ENCODE assay signal across 8 cellular contexts in genomic region chr3:198080521-198081384, GRCh38.
DNase-seq lines count a peak whose midpoint lies in the region; ATAC-seq, FAIRE-seq and TF ChIP-seq lines count a peak whose summit lies in the region.

No MANE protein-coding gene starts in this region.

- WGBS in pancreas, 2 donors: 1% methylated on average over 75 to 86 of the region's 86 CpGs

- H3K36me3 ChIP-seq in RWPE2 (ENCODE audit: low read depth) (no peaks in the 10 kb centered on the region), pancreas (no peaks in the 10 kb centered on the region), thoracic aorta (no peaks in the 10 kb centered on the region)

- TF ChIP-seq CTCF in RWPE2 (IDR thresholded peaks at IDR 0.05; ENCODE audit: poor library complexity, severe bottlenecking) (peak; percentile 92), pancreas (IDR thresholded peaks at IDR 0.05) (peak; percentile 60 to 82 (median 74)), thoracic aorta (IDR thresholded peaks at IDR 0.05) (peak; percentile 49)

- DNase-seq in AG20443 (ENCODE audit: low spot score): peak; percentile 90
- DNase-seq in HUDEP-2 (lab: John Stamatoyannopoulos, UW; ENCODE audit: unreplicated experiment in 76 of 76): peak in 67 of 76 experiments; percentile 5 to 82 (median 53)
- peak; percentile 61 for DNase-seq in RWPE2 (ENCODE audit: low spot score)
- DNase-seq in activated naive CD4-positive, alpha-beta T cell treated with Interleukin-2 at 50 U/mL for 16 hours: peak; percentile 76
- peak in 40 of 42 donors; percentile 32 to 77 (median 59) for DNase-seq in head of caudate nucleus
- peak; percentile 68 to 91 (median 82) for DNase-seq in pancreas
- no peak for DNase-seq in thoracic aorta (ENCODE audit: low spot score)

- H3K27ac ChIP-seq in RWPE2 (ENCODE audit: poor library complexity, severe bottlenecking) (no peak overlapping the region), pancreas (no peak overlapping the region), thoracic aorta (no peak overlapping the region)

- H3K4me1 ChIP-seq in RWPE2 (ENCODE audit: insufficient read depth, poor library complexity, severe bottlenecking) (no peaks in the 10 kb centered on the region), pancreas (peaks cover 0 to 9% (median 7%) of the 10 kb centered on the region in 3 donors), thoracic aorta (ENCODE audit: control insufficient read depth in 1 of 2, low read depth in 2 of 2) (peaks cover 12 to 18% of the 10 kb centered on the region in 2 donors)

- H3K4me3 ChIP-seq in RWPE2 (ENCODE audit: severe bottlenecking) (peak overlapping the region; percentile 23), pancreas (peak overlapping the region; percentile 12 to 52 (median 26)), thoracic aorta (peak overlapping the region; percentile 67)

- intact Hi-C loops in head of caudate nucleus (cut with DNase I): no loop called here
- intact Hi-C loops in pancreas (cut with DNase I): no loop called here

- H3K9me3 ChIP-seq in RWPE2 (ENCODE audit: severe bottlenecking) (no peaks in the 10 kb centered on the region), pancreas (no peaks in the 10 kb centered on the region), thoracic aorta (no peaks in the 10 kb centered on the region)

- peak; percentile 67 for ATAC-seq in GM19025 (IDR thresholded peaks at IDR 0.05; ENCODE audit: low read depth, unreplicated experiment)
- peak; percentile 90 for ATAC-seq in RWPE2 (ENCODE audit: low read depth)
- peak; percentile 96 to 99 (median 98) for ATAC-seq in pancreas
- peak; percentile 28 for ATAC-seq in thoracic aorta (ENCODE audit: insufficient number of reproducible peaks, low FRiP score, low read depth)

- no peak for FAIRE-seq in pancreas (lab: Jason Lieb, UNC)

- H3K27me3 ChIP-seq in RWPE2 (ENCODE audit: insufficient read depth, poor library complexity, severe bottlenecking): peaks cover 88% of the 10 kb centered on the region
- H3K27me3 ChIP-seq in pancreas: peaks cover 12 to 67% (median 17%) of the 10 kb centered on the region in 4 donors
- peaks cover 13% of the 10 kb centered on the region for H3K27me3 ChIP-seq in thoracic aorta (replicated peaks; ENCODE audit: insufficient read depth)

Comparison
In these comparisons a context has a peak if more than half of its experiments do, and no peak if none do; other contexts are left out.
1. ATAC-seq: peak in every context shown above with its lines; median percentile 98 in pancreas; 90 in RWPE2; 67 in GM19025; 28 in thoracic aorta.